1 cellular context compared by ENCODE assay signal in genomic region chr13:42225051-42225450, GRCh38.
TF ChIP-seq lines count a peak whose summit lies in the region.

No MANE protein-coding gene starts in this region.

TF ChIP-seq in HepG2, 621 proteins besides CTCF, POLR2A, EP300 and RAD21 (continued from another document):
- TF ChIP-seq, protein P1, sequence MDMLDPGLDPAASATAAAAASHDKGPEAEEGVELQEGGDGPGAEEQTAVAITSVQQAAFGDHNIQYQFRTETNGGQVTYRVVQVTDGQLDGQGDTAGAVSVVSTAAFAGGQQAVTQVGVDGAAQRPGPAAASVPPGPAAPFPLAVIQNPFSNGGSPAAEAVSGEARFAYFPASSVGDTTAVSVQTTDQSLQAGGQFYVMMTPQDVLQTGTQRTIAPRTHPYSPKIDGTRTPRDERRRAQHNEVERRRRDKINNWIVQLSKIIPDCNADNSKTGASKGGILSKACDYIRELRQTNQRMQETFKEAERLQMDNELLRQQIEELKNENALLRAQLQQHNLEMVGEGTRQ (IDR thresholded peaks at IDR 0.05; ENCODE audit: low read depth, low read length) = no peak
- TF ChIP-seq, protein P1 (CRISPR knock-in tag; IDR thresholded peaks at IDR 0.05; ENCODE audit: borderline replicate concordance) = no peak
- TF ChIP-seq CHD2 (IDR thresholded peaks at IDR 0.05; ENCODE audit: low read depth, low read length) (no peak), SAP130 (CRISPR knock-in tag; IDR thresholded peaks at IDR 0.05; ENCODE audit: low read depth) (no peak), ZNF629 (CRISPR knock-in tag; conservative IDR thresholded peaks at IDR 0.05) (no peak), CEBPB (IDR thresholded peaks at IDR 0.05; ENCODE audit: borderline replicate concordance, low read depth, low read length) (peak; percentile 4; the same call in 1 of the 2 replicates)
